1 cellular context compared by ENCODE assay signal in genomic region chr7:107892367-107892741, GRCh38.
TF ChIP-seq lines count a peak whose summit lies in the region.

No MANE protein-coding gene starts in this region.

TF ChIP-seq in HEK293, 187 proteins besides CTCF, POLR2A, EP300 and RAD21 (continued from another document):
- TF ChIP-seq ZNF518A (tag by site-specific recombination; conservative IDR thresholded peaks at IDR 0.05; ENCODE audit: low read depth) (peak; percentile 52; the same call in 1 of the 2 replicates), ZNF629 (tag by site-specific recombination; IDR thresholded peaks at IDR 0.05) (0 out of 2 replicates have a peak, but pooled peaks have one; percentile 0), ZNF394 (tag by site-specific recombination; IDR thresholded peaks at IDR 0.05; ENCODE audit: borderline replicate concordance) (peak; percentile 64; the same call in 1 of the 2 replicates)
